Comparison of ENCODE assay signal across 1 cellular context in genomic region chr22:50273781-50274180, GRCh38.
TF ChIP-seq lines count a peak whose summit lies in the region.

No MANE protein-coding gene starts in this region.

TF ChIP-seq in K562, 482 proteins besides CTCF, POLR2A, EP300 and RAD21:
- TF ChIP-seq, protein P1, sequence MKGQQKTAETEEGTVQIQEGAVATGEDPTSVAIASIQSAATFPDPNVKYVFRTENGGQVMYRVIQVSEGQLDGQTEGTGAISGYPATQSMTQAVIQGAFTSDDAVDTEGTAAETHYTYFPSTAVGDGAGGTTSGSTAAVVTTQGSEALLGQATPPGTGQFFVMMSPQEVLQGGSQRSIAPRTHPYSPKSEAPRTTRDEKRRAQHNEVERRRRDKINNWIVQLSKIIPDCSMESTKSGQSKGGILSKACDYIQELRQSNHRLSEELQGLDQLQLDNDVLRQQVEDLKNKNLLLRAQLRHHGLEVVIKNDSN (CRISPR knock-in tag; IDR thresholded peaks at IDR 0.05), result peak; percentile 28; the same call in 1 of the 2 replicates
